In the genomic region with DNA sequence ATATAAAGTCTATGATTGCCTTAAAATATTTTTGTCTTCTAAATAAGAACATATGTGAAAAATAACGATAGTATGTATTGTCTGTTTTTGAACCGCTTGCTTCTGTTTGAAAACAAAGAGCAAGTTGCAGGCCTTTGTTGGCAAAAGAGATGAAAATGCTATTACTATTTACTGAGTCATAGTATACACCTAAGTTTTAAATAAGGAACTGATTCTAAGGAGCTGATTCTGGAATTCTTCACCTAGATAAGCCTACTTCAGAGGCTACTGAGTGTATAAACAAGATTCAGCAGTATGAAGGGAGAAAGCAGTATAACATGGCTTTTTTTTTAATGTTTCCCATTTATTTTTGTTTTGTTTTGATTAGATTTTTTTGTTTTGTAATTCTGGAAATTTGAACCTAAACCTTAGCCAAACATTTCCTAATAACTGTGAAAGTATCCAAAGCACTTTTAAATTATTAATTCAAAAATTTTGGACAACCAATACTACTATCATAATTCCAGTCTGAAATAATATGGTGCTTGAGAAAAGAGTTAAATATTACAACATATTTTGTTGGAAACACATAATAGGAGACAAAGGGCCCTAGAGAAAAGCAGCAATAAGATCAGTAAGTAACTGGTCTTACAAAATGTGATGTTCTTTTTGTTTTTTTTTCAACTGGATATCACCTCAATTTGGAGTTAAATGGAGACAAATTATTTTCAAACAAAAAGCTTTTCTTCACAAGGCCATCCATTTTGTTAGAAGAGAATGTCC, we compare ENCODE assay signal across 1 cellular context.
TF ChIP-seq lines count a peak whose summit lies in the region.

No MANE protein-coding gene starts in this region.

TF ChIP-seq in IMR-90, 13 proteins besides CTCF, POLR2A, EP300 and RAD21:
- TF ChIP-seq BHLHE40 (IDR thresholded peaks at IDR 0.05; ENCODE audit: low read depth, low read length) (no peak), MAFK (IDR thresholded peaks at IDR 0.05; ENCODE audit: low read depth, low read length) (no peak), FOS (IDR thresholded peaks at IDR 0.05; ENCODE audit: low read depth, low read length) (no peak), MXI1 (IDR thresholded peaks at IDR 0.05; ENCODE audit: borderline replicate concordance, low read depth, low read length) (no peak), CEBPB (IDR thresholded peaks at IDR 0.05; ENCODE audit: low read depth, low read length) (no peak), RFX5 (IDR thresholded peaks at IDR 0.05; ENCODE audit: low read depth, low read length) (no peak), RCOR1 (IDR thresholded peaks at IDR 0.05; ENCODE audit: insufficient replicate concordance, low read length) (no peak), SMC3 (IDR thresholded peaks at IDR 0.05; ENCODE audit: low read depth, low read length) (no peak), NFE2L2 (IDR thresholded peaks at IDR 0.05; ENCODE audit: low read depth, low read length) (no peak), CHD1 (IDR thresholded peaks at IDR 0.05; ENCODE audit: low read depth, low read length) (no peak), MAZ (IDR thresholded peaks at IDR 0.05; ENCODE audit: borderline replicate concordance, low read depth, low read length) (no peak)
- TF ChIP-seq, protein P1, sequence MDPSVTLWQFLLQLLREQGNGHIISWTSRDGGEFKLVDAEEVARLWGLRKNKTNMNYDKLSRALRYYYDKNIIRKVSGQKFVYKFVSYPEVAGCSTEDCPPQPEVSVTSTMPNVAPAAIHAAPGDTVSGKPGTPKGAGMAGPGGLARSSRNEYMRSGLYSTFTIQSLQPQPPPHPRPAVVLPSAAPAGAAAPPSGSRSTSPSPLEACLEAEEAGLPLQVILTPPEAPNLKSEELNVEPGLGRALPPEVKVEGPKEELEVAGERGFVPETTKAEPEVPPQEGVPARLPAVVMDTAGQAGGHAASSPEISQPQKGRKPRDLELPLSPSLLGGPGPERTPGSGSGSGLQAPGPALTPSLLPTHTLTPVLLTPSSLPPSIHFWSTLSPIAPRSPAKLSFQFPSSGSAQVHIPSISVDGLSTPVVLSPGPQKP (IDR thresholded peaks at IDR 0.05; ENCODE audit: borderline replicate concordance, low read depth, low read length): no peak
- TF ChIP-seq, protein P2, sequence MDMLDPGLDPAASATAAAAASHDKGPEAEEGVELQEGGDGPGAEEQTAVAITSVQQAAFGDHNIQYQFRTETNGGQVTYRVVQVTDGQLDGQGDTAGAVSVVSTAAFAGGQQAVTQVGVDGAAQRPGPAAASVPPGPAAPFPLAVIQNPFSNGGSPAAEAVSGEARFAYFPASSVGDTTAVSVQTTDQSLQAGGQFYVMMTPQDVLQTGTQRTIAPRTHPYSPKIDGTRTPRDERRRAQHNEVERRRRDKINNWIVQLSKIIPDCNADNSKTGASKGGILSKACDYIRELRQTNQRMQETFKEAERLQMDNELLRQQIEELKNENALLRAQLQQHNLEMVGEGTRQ (IDR thresholded peaks at IDR 0.05; ENCODE audit: low read depth, low read length): no peak
